8 cellular contexts compared by ENCODE assay signal in the genomic region with DNA sequence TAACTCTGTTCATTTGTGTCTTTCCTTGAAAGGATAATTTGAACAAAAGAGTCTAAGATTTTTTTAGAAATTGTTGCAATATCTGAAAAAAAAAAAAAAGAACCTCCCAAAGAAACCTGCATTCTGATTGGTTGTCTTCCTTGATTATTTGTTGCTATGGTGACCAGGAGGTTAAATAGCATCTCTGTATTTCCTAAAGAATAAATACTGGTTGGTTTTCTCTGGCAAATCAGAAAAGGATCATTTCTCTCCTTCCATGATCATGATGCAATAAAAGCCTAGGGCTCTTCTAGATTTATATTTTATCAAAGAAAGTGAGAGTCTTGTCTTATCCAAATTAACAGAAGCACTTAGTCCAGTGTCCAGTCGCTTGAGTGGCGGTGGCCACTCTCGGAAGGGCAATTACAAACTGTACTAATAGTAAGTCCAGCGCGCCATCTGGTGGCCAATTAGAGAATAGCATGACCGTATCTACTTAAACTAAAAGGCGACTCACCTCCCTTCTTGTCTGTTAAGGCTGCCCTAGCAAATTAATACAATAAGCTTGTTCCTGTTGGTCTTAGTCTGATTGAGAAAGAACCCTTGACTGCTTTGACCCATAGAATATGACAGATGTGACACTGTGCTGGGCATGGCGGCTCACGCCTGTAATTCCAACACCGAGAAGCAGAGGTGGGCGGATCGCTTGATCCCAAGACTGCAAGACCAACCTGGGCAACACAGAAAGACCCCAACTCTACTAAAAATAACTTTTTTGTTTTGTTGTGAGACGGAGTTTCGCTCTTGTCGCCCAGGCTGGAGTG. TPM values are rescaled to one million over a fixed set of nuclear protein-coding genes. Genes with fewer than 3 reads are reported as not detected.
DNase-seq lines count a peak whose midpoint lies in the region; ATAC-seq and TF ChIP-seq lines count a peak whose summit lies in the region.

No MANE protein-coding gene starts in this region.

- peak; percentile 52 to 88 (median 84) for ATAC-seq in heart left ventricle
- ATAC-seq in aorta (ENCODE audit: low FRiP score) = peak; percentile 91
- ATAC-seq in GM19023 (IDR thresholded peaks at IDR 0.05; ENCODE audit: unreplicated experiment) = no peak

- H3K36me3 ChIP-seq in adrenal gland (replicated peaks in 1 of 2) (no peaks in the 10 kb centered on the region), heart left ventricle (no peaks in the 10 kb centered on the region), aorta (ENCODE audit: control insufficient read depth in 1 of 2, insufficient read depth in 2 of 2, low read length in 1 of 2) (no peaks in the 10 kb centered on the region)

- TF ChIP-seq POLR2A in adrenal gland (IDR thresholded peaks at IDR 0.05) (no peak), heart left ventricle (IDR thresholded peaks at IDR 0.05) (no peak)

- no peaks in the 10 kb centered on the region for H3K27me3 ChIP-seq in adrenal gland
- no peaks in the 10 kb centered on the region for H3K27me3 ChIP-seq in heart left ventricle
- H3K27me3 ChIP-seq in aorta (ENCODE audit: control insufficient read depth in 1 of 2, insufficient read depth in 2 of 2, low read length in 1 of 2) = no peaks in the 10 kb centered on the region

- POLR2A ChIA-PET in GM10248 (lab: Yijun Ruan, JAX) = no interaction called here

- 27 to 32% (median 31%) methylated on average over 15 of the region's 15 CpGs for WGBS in adrenal gland, 4 donors
- WGBS in heart left ventricle, 4 donors = 30 to 39% (median 32%) methylated on average over 15 of the region's 15 CpGs
- WGBS in aorta, 2 donors = 31 to 33% methylated on average over 15 of the region's 15 CpGs

- H3K4me1 ChIP-seq in adrenal gland (replicated peaks in 1 of 2) (peaks cover 0 to 5% of the 10 kb centered on the region in 2 donors), heart left ventricle (peaks cover 0 to 12% (median 0%) of the 10 kb centered on the region in 12 donors), aorta (ENCODE audit: control insufficient read depth in 1 of 2, insufficient read depth in 2 of 2, low read length in 2 of 2) (no peaks in the 10 kb centered on the region)

- DNase-seq in GM10248 (ENCODE audit: extremely low spot score) (peak; percentile 76), NCI-H146 treated with DMSO at 0.1 percent for 48 hours (lab: John Stamatoyannopoulos, UW; ENCODE audit: unreplicated experiment) (peak; percentile 83), T-helper 1 cell (peak; percentile 53 to 82 (median 68)), adrenal gland (peak; percentile 89 to 99 (median 97)), heart left ventricle (peak; percentile 81 to 93 (median 87)), pulmonary artery endothelial cell (ENCODE audit: low read depth, low spot score) (peak; percentile 63), aorta (peak; percentile 94 to 96)

- H3K9me3 ChIP-seq in adrenal gland (replicated peaks in 1 of 3) (no peaks in the 10 kb centered on the region), heart left ventricle (peaks cover 0 to 6% (median 0%) of the 10 kb centered on the region in 12 donors), aorta (ENCODE audit: control insufficient read depth, low read length) (no peaks in the 10 kb centered on the region)

- TF ChIP-seq CTCF in GM10248 (IDR thresholded peaks at IDR 0.05; ENCODE audit: control extremely low read depth, extremely low read depth, low read depth, missing control alignments) (peak; percentile 78), adrenal gland (IDR thresholded peaks at IDR 0.05) (peak; percentile 89 to 96 (median 92)), heart left ventricle (IDR thresholded peaks at IDR 0.05) (peak; percentile 86 to 96 (median 92))

- CTCF ChIA-PET in GM10248 (lab: Yijun Ruan, JAX) = interaction anchor here (0.6 to 8.2 kb wide), 16 partner anchors 9 to 188 kb away, joined by 3 to 135 read pairs (median 4); a partner anchor contains a TSS

- H3K27ac ChIP-seq in adrenal gland = no peak overlapping the region
- H3K27ac ChIP-seq in heart left ventricle = no peak overlapping the region
- no peak overlapping the region for H3K27ac ChIP-seq in aorta (ENCODE audit: low read depth in 1 of 2, low read length in 2 of 2)

- intact Hi-C loops in adrenal gland (cut with DNase I) = no loop called here
- intact Hi-C loops in heart left ventricle (cut with DNase I) = loop anchor here in 3 of 10 donors (1.0 kb wide), 1 partner anchor 13 kb away; no protein-coding TSS in a partner anchor
- intact Hi-C loops in aorta (cut with DNase I) = loop anchor here in 1 of 2 donors (2.0 kb wide), 1 partner anchor 14 kb away; no protein-coding TSS in a partner anchor

- H3K4me3 ChIP-seq in adrenal gland (no peak overlapping the region), heart left ventricle (no peak overlapping the region), aorta (ENCODE audit: low read length in 2 of 2) (no peak overlapping the region)

RNA-seq across cellular contexts. Expression of a gene that starts 47.0 kb away (rescaled TPM):
- total RNA-seq in adrenal gland (10 to 100 TPM; 27.9 to 63.4 (median 36.4) TPM), heart left ventricle (1 to 10 TPM in 2 of 9 donors, under 1 TPM in 7; 0.38 to 1.1 (median 0.69) TPM), pulmonary artery endothelial cell (0.07 and 0.11 TPM in 2 replicates), aorta (1 to 10 TPM; 1.5 to 5.2 TPM)
- polyA plus RNA-seq in adrenal gland (10 to 100 TPM in 1 of 3 donors, 1 to 10 TPM in 2; 7.6 to 15.1 (median 7.9) TPM), heart left ventricle (under 1 TPM; 0.27 to 0.69 TPM), aorta (under 1 TPM; 0.75 to 0.82 TPM)

RNA-seq across cellular contexts. Expression of a gene that starts 58.5 kb away (rescaled TPM):
- total RNA-seq in adrenal gland (100 to 1,000 TPM; 177 to 334 (median 278) TPM), heart left ventricle (100 to 1,000 TPM; 204 to 417 (median 283) TPM), pulmonary artery endothelial cell (175 and 224 TPM in 2 replicates), aorta (100 to 1,000 TPM; 212 to 237 TPM)
- polyA plus RNA-seq in adrenal gland (100 to 1,000 TPM; 219 to 579 (median 372) TPM), heart left ventricle (100 to 1,000 TPM; 290 to 302 TPM), aorta (100 to 1,000 TPM; 197 to 240 TPM)

Comparison
In these comparisons a context has a peak if more than half of its experiments do, and no peak if none do; other contexts are left out.
1. RNA of a gene that starts 47.0 kb away (total RNA-seq): 27.9 to 63.4 TPM in adrenal gland; 1.5 to 5.2 TPM in aorta, 0.38 to 1.1 TPM in heart left ventricle and 0.07 to 0.11 TPM in pulmonary artery endothelial cell; every median in the first group is over 4 times any median in the second.
2. Peak in every context shown above with its lines, with median percentiles within 50 percentile points of each other: DNase-seq and CTCF ChIP-seq.